ENCODE assay signal across 31 cellular contexts in the genomic region with DNA sequence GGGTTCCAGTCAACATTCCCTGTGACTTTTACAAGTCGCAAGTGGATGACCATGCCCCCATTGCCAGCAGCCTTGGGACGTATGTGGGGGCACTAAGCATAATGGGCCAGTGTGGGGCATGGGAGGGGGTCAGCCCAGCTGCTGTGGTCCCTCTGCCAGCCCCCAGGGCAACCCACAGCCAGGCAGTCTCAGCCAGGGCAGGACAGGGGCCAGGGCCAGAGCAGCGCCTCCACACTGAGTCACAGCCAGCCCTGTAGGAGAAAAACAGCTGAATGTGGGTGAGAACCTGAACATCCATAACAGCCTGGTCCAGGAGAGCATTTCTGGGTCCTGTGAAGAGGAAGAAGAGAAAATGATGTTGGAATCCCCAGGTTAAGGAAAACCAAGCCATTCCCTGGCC.
DNase-seq lines count a peak whose midpoint lies in the region; ATAC-seq, FAIRE-seq and TF ChIP-seq lines count a peak whose summit lies in the region.
"Had no signal": no experiment of that assay in that cellular context is flagged by ENCODE, and none has a peak within 500 bp of the region (broad histone marks: within the 10 kb centered on the region; RNA-seq: fewer than 3 reads in every experiment).

No MANE protein-coding gene starts in this region.

- 98% methylated on average over 3 of the region's 3 CpGs for WGBS in mesenchymal stem cell

- BruUV-seq in endothelial cell of umbilical vein (replicated peaks; lab: Mats Ljungman, UMichigan) = no TSS peak

- peak overlapping the region in 1 of 2 experiments; percentile 35 for H3K23ac ChIP-seq in mesenchymal stem cell (ENCODE audit: low read length in 2 of 2)

- in situ Hi-C loops in GM13976 (cut with MboI; ENCODE audit: low sequenced_read_pairs, unreplicated experiment) = no loop called here

- dilution Hi-C loops in endothelial cell of umbilical vein (cut with MboI; ENCODE audit: extremely low pct_ligation_motif_present, low sequenced_read_pairs) = no loop called here

- TF ChIP-seq POLR2A in endothelial cell of umbilical vein (IDR thresholded peaks at IDR 0.05; ENCODE audit: low read depth, low read length) (no peak), uterus (IDR thresholded peaks at IDR 0.05) (no peak)

- H3K36me3 Mint-ChIP-seq in activated naive CD8-positive, alpha-beta T cell treated with anti-CD3 and anti-CD28 coated beads, Interleukin-2, amount 50 U/mL, for 24 hours (ENCODE audit: low read depth) = no peaks in the 10 kb centered on the region
- no peaks in the 10 kb centered on the region for H3K36me3 Mint-ChIP-seq in activated naive CD8-positive, alpha-beta T cell treated with anti-CD3 and anti-CD28 coated beads for 36 hours
- H3K36me3 Mint-ChIP-seq: activated CD8-positive, alpha-beta memory T cell treated with anti-CD3 and anti-CD28 coated beads, Interleukin-2, amount 10 ng/mL, durations not matched to agents 7 days and 5 days; CD8-positive, alpha-beta T cell; natural killer cell treated with Interleukin-12 subunit alpha and Interleukin-12 subunit beta and Interleukin-15 and Interleukin-18, amount 100 ng/mL, for 72 hours; WTC11 had no signal

- peak; percentile 28 for ATAC-seq in activated naive CD8-positive, alpha-beta T cell treated with anti-CD3 and anti-CD28 coated beads, Interleukin-2, amount 50 U/mL, for 24 hours
- ATAC-seq in HG02759 (IDR thresholded peaks at IDR 0.05; ENCODE audit: unreplicated experiment) = no peak
- ATAC-seq: activated CD8-positive, alpha-beta memory T cell treated with anti-CD3 and anti-CD28 coated beads, Interleukin-2, amount 10 ng/mL, durations not matched to agents 7 days and 5 days; activated T-cell treated with anti-CD3 and anti-CD28 coated beads, Interleukin-2, amount 50 U/mL, for 72 hours; CD8-positive, alpha-beta T cell; GM23338; left colon; natural killer cell treated with Interleukin-12 subunit alpha and Interleukin-12 subunit beta and Interleukin-15 and Interleukin-18, amount 100 ng/mL, for 72 hours; WTC11 had no signal

- H3K4me1 ChIP-seq in endothelial cell of umbilical vein (ENCODE audit: control insufficient read depth, extremely low read depth, insufficient read depth, low read length) (peaks cover 17% of the 10 kb centered on the region), mesenchymal stem cell (ENCODE audit: control insufficient read depth, insufficient read depth, low read depth, low read length) (peaks cover 8% of the 10 kb centered on the region), uterus (no peaks in the 10 kb centered on the region)

- H2BK15ac ChIP-seq in mesenchymal stem cell (ENCODE audit: low read depth, poor library complexity, severe bottlenecking) = no peak overlapping the region

- H3K27ac ChIP-seq in endothelial cell of umbilical vein (ENCODE audit: insufficient read depth, low read depth, low read length) (no peak overlapping the region), mesenchymal stem cell (ENCODE audit: low read length, poor library complexity, severe bottlenecking) (no peak overlapping the region), uterus (peak overlapping the region; percentile 21 to 31)
- H3K27ac ChIP-seq: ovary, testis had no signal

- peak overlapping the region; percentile 89 for H4K8ac ChIP-seq in mesenchymal stem cell (ENCODE audit: low read length)

- H3K4ac ChIP-seq in mesenchymal stem cell (ENCODE audit: low read depth in 1 of 2, low read length in 2 of 2) = peak overlapping the region; percentile 77 to 96

- H2BK5ac ChIP-seq in mesenchymal stem cell (ENCODE audit: low read depth, low read length, poor library complexity, severe bottlenecking) = no peak overlapping the region

- no peaks in the 10 kb centered on the region for H3K9me1 ChIP-seq in endothelial cell of umbilical vein (replicated peaks; ENCODE audit: control insufficient read depth, extremely low read depth, insufficient read depth, low read length)

- H3K14ac ChIP-seq in mesenchymal stem cell (ENCODE audit: low read length in 2 of 2) = peak overlapping the region in 1 of 2 experiments; percentile 97

- H3K18ac ChIP-seq in mesenchymal stem cell (ENCODE audit: low read depth in 1 of 2, low read length in 2 of 2) = peak overlapping the region; percentile 85 to 96

- H3K4me1 Mint-ChIP-seq in activated naive CD8-positive, alpha-beta T cell treated with anti-CD3 and anti-CD28 coated beads, Interleukin-2, amount 50 U/mL, for 24 hours = no peaks in the 10 kb centered on the region
- H3K4me1 Mint-ChIP-seq in activated naive CD8-positive, alpha-beta T cell treated with anti-CD3 and anti-CD28 coated beads for 36 hours = no peaks in the 10 kb centered on the region
- H3K4me1 Mint-ChIP-seq: activated CD8-positive, alpha-beta memory T cell treated with anti-CD3 and anti-CD28 coated beads, Interleukin-2, amount 10 ng/mL, durations not matched to agents 7 days and 5 days; GM23338; WTC11 had no signal

- no peak overlapping the region for H2AFZ ChIP-seq in endothelial cell of umbilical vein (ENCODE audit: low read depth, low read length)
- no peak overlapping the region for H2AFZ ChIP-seq in mesenchymal stem cell (ENCODE audit: low read depth, low read length)
- H2AFZ ChIP-seq: GM23338 had no signal

- peak overlapping the region; percentile 96 for H4K91ac ChIP-seq in mesenchymal stem cell (ENCODE audit: low read length)

- H3K9ac ChIP-seq in endothelial cell of umbilical vein (replicated peaks; ENCODE audit: extremely low read depth, insufficient read depth, low read length) (no peak overlapping the region), mesenchymal stem cell (ENCODE audit: low read length) (no peak overlapping the region)

- H3K9me3 ChIP-seq in endothelial cell of umbilical vein (replicated peaks; ENCODE audit: control insufficient read depth, insufficient read depth, low read length) (no peaks in the 10 kb centered on the region), mesenchymal stem cell (ENCODE audit: control insufficient read depth, low read length) (no peaks in the 10 kb centered on the region), uterus (no peaks in the 10 kb centered on the region)
- H3K9me3 ChIP-seq: ovary, testis had no signal

- H4K20me1 ChIP-seq in endothelial cell of umbilical vein (replicated peaks; ENCODE audit: control insufficient read depth, extremely low read depth, insufficient read depth, low read length) = no peaks in the 10 kb centered on the region

- no peak overlapping the region for H3K4me3 Mint-ChIP-seq in activated naive CD8-positive, alpha-beta T cell treated with anti-CD3 and anti-CD28 coated beads, Interleukin-2, amount 50 U/mL, for 24 hours
- no peak overlapping the region for H3K4me3 Mint-ChIP-seq in activated naive CD8-positive, alpha-beta T cell treated with anti-CD3 and anti-CD28 coated beads for 36 hours
- H3K4me3 Mint-ChIP-seq: activated CD8-positive, alpha-beta memory T cell treated with anti-CD3 and anti-CD28 coated beads, Interleukin-2, amount 10 ng/mL, durations not matched to agents 7 days and 5 days; activated naive CD4-positive, alpha-beta T cell treated with anti-CD3 and anti-CD28 coated beads for 36 hours; activated T-cell treated with anti-CD3 and anti-CD28 coated beads, Interleukin-2, amount 50 U/mL, for 72 hours; CD8-positive, alpha-beta T cell; GM23338; mesothelial cell of epicardium; natural killer cell treated with Interleukin-12 subunit alpha and Interleukin-12 subunit beta and Interleukin-15 and Interleukin-18, amount 100 ng/mL, for 72 hours; WTC11 had no signal

- H3K79me2 ChIP-seq in endothelial cell of umbilical vein (ENCODE audit: control insufficient read depth, insufficient read depth, low read length) = no peaks in the 10 kb centered on the region

- H3K27me3 ChIP-seq in endothelial cell of umbilical vein (ENCODE audit: control insufficient read depth in 2 of 2, insufficient read depth in 2 of 2, low read length in 2 of 2) (no peaks in the 10 kb centered on the region), mesenchymal stem cell (ENCODE audit: control insufficient read depth in 1 of 2, insufficient read depth in 1 of 2, low read length in 2 of 2) (no peaks in the 10 kb centered on the region), uterus (no peaks in the 10 kb centered on the region)
- H3K27me3 ChIP-seq: ovary, testis had no signal

- DNase-seq in activated naive CD8-positive, alpha-beta T cell treated with anti-CD3 and anti-CD28 coated beads, Interleukin-2, amount 50 U/mL, for 24 hours = no peak
- DNase-seq in activated naive CD8-positive, alpha-beta T cell treated with anti-CD3 and anti-CD28 coated beads for 36 hours = no peak
- DNase-seq in endothelial cell of umbilical vein (ENCODE audit: low read depth, low spot score) (no peak), mesenchymal stem cell (no peak), uterus (no peak), GM13976 (ENCODE audit: low spot score) (no peak)
- DNase-seq in activated naive CD4-positive, alpha-beta T cell treated with Interleukin-2 at 50 U/mL for 16 hours = no peak
- DNase-seq: 8988T; activated CD4-positive, alpha-beta T cell treated with anti-CD3 and anti-CD28 coated beads, Interleukin-2, amount 50 U/mL, for 1 hour; activated CD8-positive, alpha-beta memory T cell treated with anti-CD3 and anti-CD28 coated beads, Interleukin-2, amount 10 ng/mL, durations not matched to agents 7 days and 5 days; activated naive CD4-positive, alpha-beta T cell treated with anti-CD3 and anti-CD28 coated beads for 36 hours; activated T-cell treated with anti-CD3 and anti-CD28 coated beads, Interleukin-2, amount 50 U/mL, for 72 hours; amygdala; caudate nucleus; CD8-positive, alpha-beta T cell; head of caudate nucleus; KG1; left colon; NCI-H1092; NCI-H2029; ovary; retina; RPMI8226; stimulated activated CD4-positive, alpha-beta T cell treated with anti-CD3 and anti-CD28 coated beads, Interleukin-4, amount 100 ng/mL, for 4 hours; stimulated activated naive CD4-positive, alpha-beta T cell; testis had no signal

- peak; percentile 33 for FAIRE-seq in endothelial cell of umbilical vein (lab: Jason Lieb, UNC)

- POLR2A ChIA-PET in endothelial cell of umbilical vein (lab: Charles Lee) = no interaction called here

- TF ChIP-seq CTCF in endothelial cell of umbilical vein (IDR thresholded peaks at IDR 0.05; ENCODE audit: extremely low read depth in 1 of 2, insufficient read depth in 1 of 2, low read depth in 1 of 2, low read length in 2 of 2) (no peak), uterus (IDR thresholded peaks at IDR 0.05) (no peak), GM13976 (IDR thresholded peaks at IDR 0.05; ENCODE audit: borderline replicate concordance, control extremely low read depth, extremely low read depth, insufficient read depth, missing control alignments) (no peak)

- H3K27me3 Mint-ChIP-seq in activated naive CD8-positive, alpha-beta T cell treated with anti-CD3 and anti-CD28 coated beads, Interleukin-2, amount 50 U/mL, for 24 hours = no peaks in the 10 kb centered on the region
- no peaks in the 10 kb centered on the region for H3K27me3 Mint-ChIP-seq in activated naive CD8-positive, alpha-beta T cell treated with anti-CD3 and anti-CD28 coated beads for 36 hours

- intact Hi-C loops in endothelial cell of umbilical vein (cut with micrococcal nuclease) = loop anchor here (2.0 kb wide), 1 partner anchor 93 kb away; no protein-coding TSS in a partner anchor
- intact Hi-C loops in uterus (cut with DNase I; ENCODE audit: low total_unique reads) = no loop called here

- no peaks in the 10 kb centered on the region for H3K36me3 ChIP-seq in endothelial cell of umbilical vein (ENCODE audit: control insufficient read depth in 2 of 2, extremely low read depth in 1 of 2, insufficient read depth in 2 of 2, low read length in 2 of 2)
- H3K36me3 ChIP-seq in mesenchymal stem cell (ENCODE audit: control insufficient read depth in 1 of 2, insufficient read depth in 2 of 2, low read depth in 1 of 2, low read length in 2 of 2) = peaks cover 4 to 14% of the 10 kb centered on the region in 2 experiments
- H3K36me3 ChIP-seq in uterus = no peaks in the 10 kb centered on the region
- H3K36me3 ChIP-seq: ovary had no signal

- H3K4me2 ChIP-seq in endothelial cell of umbilical vein (ENCODE audit: insufficient read depth, low read length) (no peak overlapping the region), mesenchymal stem cell (ENCODE audit: low read length, poor library complexity, severe bottlenecking) (no peak overlapping the region)
- H3K4me2 ChIP-seq: GM23338 had no signal

- peak overlapping the region; percentile 65 to 93 for H2BK12ac ChIP-seq in mesenchymal stem cell (ENCODE audit: low read length in 2 of 2)

- peaks cover 1% of the 10 kb centered on the region for H3K79me1 ChIP-seq in mesenchymal stem cell (replicated peaks; ENCODE audit: low read length, poor library complexity, severe bottlenecking)

- H3K4me3 ChIP-seq in endothelial cell of umbilical vein (replicated peaks in 1 of 3; ENCODE audit: insufficient read depth in 1 of 3, low read depth in 1 of 3, low read length in 3 of 3) (no peak overlapping the region), mesenchymal stem cell (ENCODE audit: insufficient read depth in 1 of 2, low read depth in 1 of 2, low read length in 2 of 2) (no peak overlapping the region), uterus (no peak overlapping the region)
- H3K4me3 ChIP-seq: GM23338, ovary, testis had no signal

- H3K27ac Mint-ChIP-seq in activated naive CD8-positive, alpha-beta T cell treated with anti-CD3 and anti-CD28 coated beads, Interleukin-2, amount 50 U/mL, for 24 hours = no peak overlapping the region
- no peak overlapping the region for H3K27ac Mint-ChIP-seq in activated naive CD8-positive, alpha-beta T cell treated with anti-CD3 and anti-CD28 coated beads for 36 hours
- H3K27ac Mint-ChIP-seq: activated CD8-positive, alpha-beta memory T cell treated with anti-CD3 and anti-CD28 coated beads, Interleukin-2, amount 10 ng/mL, durations not matched to agents 7 days and 5 days; activated naive CD4-positive, alpha-beta T cell treated with anti-CD3 and anti-CD28 coated beads for 36 hours; activated T-cell treated with anti-CD3 and anti-CD28 coated beads, Interleukin-2, amount 50 U/mL, for 72 hours; CD8-positive, alpha-beta T cell; GM23338; natural killer cell treated with Interleukin-12 subunit alpha and Interleukin-12 subunit beta and Interleukin-15 and Interleukin-18, amount 100 ng/mL, for 72 hours; WTC11 had no signal

- H3K9me3 Mint-ChIP-seq in activated naive CD8-positive, alpha-beta T cell treated with anti-CD3 and anti-CD28 coated beads, Interleukin-2, amount 50 U/mL, for 24 hours = no peaks in the 10 kb centered on the region
- H3K9me3 Mint-ChIP-seq in activated naive CD8-positive, alpha-beta T cell treated with anti-CD3 and anti-CD28 coated beads for 36 hours = no peaks in the 10 kb centered on the region
- H3K9me3 Mint-ChIP-seq: activated naive CD4-positive, alpha-beta T cell treated with anti-CD3 and anti-CD28 coated beads for 36 hours; activated T-cell treated with anti-CD3 and anti-CD28 coated beads, Interleukin-2, amount 50 U/mL, for 72 hours; CD8-positive, alpha-beta T cell; GM23338; mesothelial cell of epicardium; natural killer cell treated with Interleukin-12 subunit alpha and Interleukin-12 subunit beta and Interleukin-15 and Interleukin-18, amount 100 ng/mL, for 72 hours; WTC11 had no signal

- H2AK5ac ChIP-seq in mesenchymal stem cell (ENCODE audit: low read length, severe bottlenecking) = no peak overlapping the region

- peak overlapping the region; percentile 74 for H2BK120ac ChIP-seq in mesenchymal stem cell (ENCODE audit: low read depth, low read length)

- CTCF ChIA-PET in endothelial cell of umbilical vein (lab: Charles Lee) = interaction anchor here (1.0 to 1.7 kb wide), 3 partner anchors 26 to 93 kb away, joined by 3 to 5 read pairs (median 4); no protein-coding TSS in a partner anchor

Comparison
In these comparisons a context has a peak if more than half of its experiments do, and no peak if none do; other contexts are left out.
1. H3K27ac ChIP-seq: peak in uterus (2 of 2); none in endothelial cell of umbilical vein (single experiment) and mesenchymal stem cell (single experiment).